15 cellular contexts compared by ENCODE assay signal in the genomic region with DNA sequence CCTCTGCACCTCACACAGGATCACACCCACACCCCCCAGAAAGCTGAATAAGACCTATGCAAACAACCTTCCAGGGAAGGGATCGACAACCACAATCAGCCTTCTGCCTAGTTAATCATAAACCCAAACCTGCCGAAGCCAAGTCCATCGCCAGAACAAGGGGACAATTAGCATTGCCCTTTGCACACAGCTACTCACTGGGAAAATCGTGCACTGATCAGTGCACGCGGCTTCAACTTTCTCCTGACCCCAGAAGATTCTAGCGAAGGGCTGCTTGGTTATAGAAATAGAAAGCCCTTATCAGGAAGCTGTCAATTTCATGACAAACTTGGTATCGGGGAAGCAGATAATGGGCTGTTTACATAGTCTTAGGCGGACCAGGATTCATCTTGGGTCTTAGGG. TPM values are rescaled to one million over a fixed set of nuclear protein-coding genes. Genes with fewer than 3 reads are reported as not detected.
A peak's percentile ranks its signal among the peaks of the same experiment; 100 is the strongest.
DNase-seq lines count a peak whose midpoint lies in the region; ATAC-seq and TF ChIP-seq lines count a peak whose summit lies in the region.
"Had no signal": no experiment of that assay in that cellular context is flagged by ENCODE, and none has a peak within 500 bp of the region (broad histone marks: within the 10 kb centered on the region; RNA-seq: fewer than 3 reads in every experiment).

No MANE protein-coding gene starts in this region.

- WGBS in right lobe of liver (ENCODE audit: insufficient coverage, low coverage, low lambda C conversion rate, missing lambda C conversion rate) = 19% methylated on average over 9 of the region's 9 CpGs

- H3K9me3 ChIP-seq in right lobe of liver = no peaks in the 10 kb centered on the region
- H3K9me3 ChIP-seq: sigmoid colon had no signal

- no peak for ATAC-seq in activated T-helper 17 cell treated with anti-CD3 and anti-CD28 coated beads, Interleukin-2, amount 50 U/mL, for 72 hours (replicated peaks)
- peak; percentile 94 to 98 (median 96) for ATAC-seq in right lobe of liver
- ATAC-seq in GM21390 (IDR thresholded peaks at IDR 0.05; ENCODE audit: unreplicated experiment) = no peak
- ATAC-seq in GM18907 (IDR thresholded peaks at IDR 0.05; ENCODE audit: unreplicated experiment) = no peak

- TF ChIP-seq POLR2A in right lobe of liver (IDR thresholded peaks at IDR 0.05) = no peak

- H3K4me3 Mint-ChIP-seq in activated naive CD4-positive, alpha-beta T cell treated with anti-CD3 and anti-CD28 coated beads, Interleukin-2, amount 50 U/mL, for 24 hours = no peak overlapping the region
- H3K4me3 Mint-ChIP-seq in activated T-helper 17 cell treated with anti-CD3 and anti-CD28 coated beads, Interleukin-2, amount 50 U/mL, for 72 hours = peak overlapping the region; percentile 69
- H3K4me3 Mint-ChIP-seq: activated CD8-positive, alpha-beta memory T cell treated with anti-CD3 and anti-CD28 coated beads, Interleukin-2, amount 10 ng/mL, durations not matched to agents 7 days and 5 days; activated naive CD8-positive, alpha-beta T cell treated with anti-CD3 and anti-CD28 coated beads, Interleukin-2, amount 10 ng/mL, durations not matched to agents 7 days and 5 days; HFFc6 had no signal

- no peaks in the 10 kb centered on the region for H3K36me3 ChIP-seq in right lobe of liver
- H3K36me3 ChIP-seq: sigmoid colon had no signal

- intact Hi-C loops in right lobe of liver (cut with DNase I) = loop anchor here in 1 of 2 donors (10.0 kb wide), 1 partner anchor 75 kb away; no protein-coding TSS in a partner anchor

- peak overlapping the region in 1 of 3 donors; percentile 26 for H3K27ac ChIP-seq in right lobe of liver
- H3K27ac ChIP-seq: sigmoid colon, SK-N-MC had no signal

- H3K9me3 Mint-ChIP-seq in activated naive CD4-positive, alpha-beta T cell treated with anti-CD3 and anti-CD28 coated beads, Interleukin-2, amount 50 U/mL, for 24 hours = no peaks in the 10 kb centered on the region
- H3K9me3 Mint-ChIP-seq in activated T-helper 17 cell treated with anti-CD3 and anti-CD28 coated beads, Interleukin-2, amount 50 U/mL, for 72 hours = no peaks in the 10 kb centered on the region
- H3K9me3 Mint-ChIP-seq: activated naive CD8-positive, alpha-beta T cell treated with anti-CD3 and anti-CD28 coated beads, Interleukin-2, amount 10 ng/mL, durations not matched to agents 7 days and 5 days; HFFc6 had no signal

- no peak overlapping the region for H3K4me3 ChIP-seq in right lobe of liver
- H3K4me3 ChIP-seq: sigmoid colon, SK-N-MC had no signal

- no peaks in the 10 kb centered on the region for H3K27me3 Mint-ChIP-seq in activated naive CD4-positive, alpha-beta T cell treated with anti-CD3 and anti-CD28 coated beads, Interleukin-2, amount 50 U/mL, for 24 hours
- H3K27me3 Mint-ChIP-seq in activated T-helper 17 cell treated with anti-CD3 and anti-CD28 coated beads, Interleukin-2, amount 50 U/mL, for 72 hours = no peaks in the 10 kb centered on the region
- H3K27me3 Mint-ChIP-seq: activated CD8-positive, alpha-beta memory T cell treated with anti-CD3 and anti-CD28 coated beads, Interleukin-2, amount 10 ng/mL, durations not matched to agents 7 days and 5 days had no signal

- H3K4me1 Mint-ChIP-seq in activated naive CD4-positive, alpha-beta T cell treated with anti-CD3 and anti-CD28 coated beads, Interleukin-2, amount 50 U/mL, for 24 hours = peaks cover 90% of the 10 kb centered on the region
- peaks cover 81% of the 10 kb centered on the region for H3K4me1 Mint-ChIP-seq in activated T-helper 17 cell treated with anti-CD3 and anti-CD28 coated beads, Interleukin-2, amount 50 U/mL, for 72 hours

- peaks cover 21% of the 10 kb centered on the region for H3K36me3 Mint-ChIP-seq in activated naive CD4-positive, alpha-beta T cell treated with anti-CD3 and anti-CD28 coated beads, Interleukin-2, amount 50 U/mL, for 24 hours
- H3K36me3 Mint-ChIP-seq in activated T-helper 17 cell treated with anti-CD3 and anti-CD28 coated beads, Interleukin-2, amount 50 U/mL, for 72 hours (ENCODE audit: low read depth) = peaks cover 16% of the 10 kb centered on the region

- TF ChIP-seq CTCF in right lobe of liver (IDR thresholded peaks at IDR 0.05) = no peak

- DNase-seq in activated naive CD4-positive, alpha-beta T cell treated with Interleukin-2 at 50 U/mL for 16 hours = no peak
- DNase-seq in right lobe of liver (peak in 2 of 3 donors; percentile 30 to 84), ureter (ENCODE audit: low spot score) (peak; percentile 62), NCI-H1417 treated with DMSO at 0.1 percent for 48 hours (lab: John Stamatoyannopoulos, UW) (no peak)
- DNase-seq: activated CD8-positive, alpha-beta memory T cell treated with anti-CD3 and anti-CD28 coated beads, Interleukin-2, amount 10 ng/mL, durations not matched to agents 7 days and 5 days; activated naive CD8-positive, alpha-beta T cell treated with anti-CD3 and anti-CD28 coated beads, Interleukin-2, amount 10 ng/mL, durations not matched to agents 7 days and 5 days; central memory CD4-positive, alpha-beta T cell; glutamatergic neuron; HFFc6; sigmoid colon had no signal

- peaks cover 0 to 25% (median 6%) of the 10 kb centered on the region in 4 donors for H3K4me1 ChIP-seq in right lobe of liver

- H3K27me3 ChIP-seq in right lobe of liver = no peaks in the 10 kb centered on the region
- H3K27me3 ChIP-seq: sigmoid colon had no signal

- H3K27ac Mint-ChIP-seq in activated naive CD4-positive, alpha-beta T cell treated with anti-CD3 and anti-CD28 coated beads, Interleukin-2, amount 50 U/mL, for 24 hours = peak overlapping the region; percentile 55
- peak overlapping the region; percentile 87 for H3K27ac Mint-ChIP-seq in activated T-helper 17 cell treated with anti-CD3 and anti-CD28 coated beads, Interleukin-2, amount 50 U/mL, for 72 hours
- H3K27ac Mint-ChIP-seq: activated naive CD8-positive, alpha-beta T cell treated with anti-CD3 and anti-CD28 coated beads, Interleukin-2, amount 10 ng/mL, durations not matched to agents 7 days and 5 days; HFFc6 had no signal

RNA-seq across cellular contexts. Expression of gene RUNX1, which starts 29.5 kb away (rescaled TPM):
- 100 to 1,000 TPM; 112 to 136 TPM for total RNA-seq in activated T-helper 17 cell treated with anti-CD3 and anti-CD28 coated beads, Interleukin-2, amount 50 U/mL, for 72 hours
- 10 to 100 TPM in 1 of 6 experiments, 1 to 10 TPM in 5; 2.9 to 18.3 (median 4.3) TPM for total RNA-seq in right lobe of liver
- 84.0 TPM for total RNA-seq in ureter

Comparison
In these comparisons a context has a peak if more than half of its experiments do, and no peak if none do; other contexts are left out.
1. DNase-seq: peak in right lobe of liver (2 of 3) and ureter (single experiment); none in activated naive CD4-positive, alpha-beta T cell treated with Interleukin-2 at 50 U/mL for 16 hours (single experiment) and NCI-H1417 treated with DMSO at 0.1 percent for 48 hours (single experiment).
2. ATAC-seq: peak in right lobe of liver (4 of 4); none in activated T-helper 17 cell treated with anti-CD3 and anti-CD28 coated beads, Interleukin-2, amount 50 U/mL, for 72 hours (single experiment), GM21390 (single experiment) and GM18907 (single experiment).